In genomic region chr3:13846716-13847570, GRCh38 we compare ENCODE assay signal across 1 cellular context.
TF ChIP-seq lines count a peak whose summit lies in the region.

No MANE protein-coding gene starts in this region.

TF ChIP-seq in GM23338, 12 proteins besides CTCF, POLR2A, EP300 and RAD21 (continued from another document):
- TF ChIP-seq ZNF462 (CRISPR knock-in tag; IDR thresholded peaks at IDR 0.05) = no peak
